Comparison of ENCODE assay signal across 7 cellular contexts in the genomic region with DNA sequence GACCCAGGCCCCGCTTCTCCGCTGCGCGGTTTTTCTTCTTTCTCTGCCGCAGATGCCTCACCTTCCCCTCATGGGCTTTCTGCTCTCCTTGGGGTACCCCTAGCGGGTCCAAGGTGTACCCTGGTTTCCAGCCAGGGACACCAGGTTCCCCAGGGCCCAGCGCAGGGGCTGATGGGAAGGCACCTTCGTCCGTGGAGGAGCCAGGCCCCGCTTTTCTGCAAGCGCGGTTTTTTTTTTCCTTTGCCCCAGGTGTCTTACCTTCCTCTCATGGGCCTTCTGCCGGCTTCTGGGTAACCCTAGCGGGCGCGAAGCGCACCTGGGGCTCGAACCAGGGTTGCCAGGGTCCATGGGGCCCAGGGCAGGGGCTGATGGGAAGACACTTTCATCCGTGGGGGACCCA.
DNase-seq lines count a peak whose midpoint lies in the region; ATAC-seq and TF ChIP-seq lines count a peak whose summit lies in the region.
"Not testable (repeated sequence)": the region's sequence is repeated elsewhere in the genome, so short reads cannot be mapped to it uniquely, and the experiment has no call there.

No MANE protein-coding gene starts in this region.

- POLR2A ChIA-PET in activated CD8-positive, alpha-beta T cell treated with anti-CD3 and anti-CD28 coated beads, Interleukin-2, amount 10 ng/mL, durations not matched to agents 7 days and 5 days (lab: Charles Lee), result not testable (repeated sequence)

- DNase-seq in GM12865 (ENCODE audit: low read depth) (peak; percentile 19), memory B cell (ENCODE audit: low spot score in 2 of 2) (peak in 1 of 2 donors; percentile 37)
- DNase-seq in T-helper 17 cell, result not testable (repeated sequence)
- DNase-seq in activated CD8-positive, alpha-beta T cell treated with anti-CD3 and anti-CD28 coated beads, Interleukin-2, amount 10 ng/mL, durations not matched to agents 7 days and 5 days, result peak; percentile 21
- peak; percentile 39 for DNase-seq in activated naive CD4-positive, alpha-beta T cell treated with anti-CD3 and anti-CD28 coated beads, Interleukin-2, amount 50 U/mL, for 16 hours
- peak; percentile 18 to 19 for DNase-seq in stimulated activated CD4-positive, alpha-beta T cell treated with anti-CD3 and anti-CD28 coated beads, Interleukin-4, amount 100 ng/mL, for 4 hours

- H3K9me3 ChIP-seq in T-helper 17 cell (ENCODE audit: control insufficient read depth, low read length, poor library complexity, severe bottlenecking), result not testable (repeated sequence)

- TF ChIP-seq CTCF in GM12865 (IDR thresholded peaks at IDR 0.05; ENCODE audit: insufficient read depth, low read depth, low read length, missing control alignments), result not testable (repeated sequence)

- not testable (repeated sequence) for H3K36me3 Mint-ChIP-seq in T-helper 17 cell (ENCODE audit: low read depth); activated CD8-positive, alpha-beta T cell treated with anti-CD3 and anti-CD28 coated beads, Interleukin-2, amount 10 ng/mL, durations not matched to agents 7 days and 5 days (ENCODE audit: low read depth); dendritic cell treated with granulocyte-macrophage colony-stimulating factor and Interleukin-4, amounts not matched to agents 40 ng/mL and 50 ng/mL, for 4 days (ENCODE audit: low read depth); memory B cell

- H3K27ac Mint-ChIP-seq in T-helper 17 cell, result peak overlapping the region; percentile 77
- peak overlapping the region; percentile 72 for H3K27ac Mint-ChIP-seq in activated CD8-positive, alpha-beta T cell treated with anti-CD3 and anti-CD28 coated beads, Interleukin-2, amount 10 ng/mL, durations not matched to agents 7 days and 5 days
- not testable (repeated sequence) for H3K27ac Mint-ChIP-seq in dendritic cell treated with granulocyte-macrophage colony-stimulating factor and Interleukin-4, amounts not matched to agents 40 ng/mL and 50 ng/mL, for 4 days
- peak overlapping the region; percentile 76 for H3K27ac Mint-ChIP-seq in memory B cell

- H3K4me3 Mint-ChIP-seq in T-helper 17 cell, result peak overlapping the region; percentile 83
- H3K4me3 Mint-ChIP-seq in activated CD8-positive, alpha-beta T cell treated with anti-CD3 and anti-CD28 coated beads, Interleukin-2, amount 10 ng/mL, durations not matched to agents 7 days and 5 days, result peak overlapping the region; percentile 65
- H3K4me3 Mint-ChIP-seq in dendritic cell treated with granulocyte-macrophage colony-stimulating factor and Interleukin-4, amounts not matched to agents 40 ng/mL and 50 ng/mL, for 4 days, result peak overlapping the region; percentile 65
- H3K4me3 Mint-ChIP-seq in memory B cell, result peak overlapping the region; percentile 81

- intact Hi-C loops in dendritic cell treated with granulocyte-macrophage colony-stimulating factor and Interleukin-4, amounts not matched to agents 40 ng/mL and 50 ng/mL, for 4 days (cut with micrococcal nuclease), result not testable (repeated sequence)

- H3K27me3 Mint-ChIP-seq in T-helper 17 cell; activated CD8-positive, alpha-beta T cell treated with anti-CD3 and anti-CD28 coated beads, Interleukin-2, amount 10 ng/mL, durations not matched to agents 7 days and 5 days (ENCODE audit: low read depth); dendritic cell treated with granulocyte-macrophage colony-stimulating factor and Interleukin-4, amounts not matched to agents 40 ng/mL and 50 ng/mL, for 4 days; memory B cell: not testable (repeated sequence)

- peak overlapping the region; percentile 66 for H3K4me3 ChIP-seq in GM12865 (ENCODE audit: low read depth, low read length)

- H3K9me3 Mint-ChIP-seq in activated CD8-positive, alpha-beta T cell treated with anti-CD3 and anti-CD28 coated beads, Interleukin-2, amount 10 ng/mL, durations not matched to agents 7 days and 5 days (ENCODE audit: insufficient read depth); dendritic cell treated with granulocyte-macrophage colony-stimulating factor and Interleukin-4, amounts not matched to agents 40 ng/mL and 50 ng/mL, for 4 days; memory B cell: not testable (repeated sequence)

- not testable (repeated sequence) for ATAC-seq in T-helper 17 cell; activated CD8-positive, alpha-beta T cell treated with anti-CD3 and anti-CD28 coated beads, Interleukin-2, amount 10 ng/mL, durations not matched to agents 7 days and 5 days; memory B cell (ENCODE audit: low read depth)

- CTCF ChIA-PET in activated CD8-positive, alpha-beta T cell treated with anti-CD3 and anti-CD28 coated beads, Interleukin-2, amount 10 ng/mL, durations not matched to agents 7 days and 5 days (lab: Charles Lee), result not testable (repeated sequence)

- H3K4me1 Mint-ChIP-seq in T-helper 17 cell, memory B cell: not testable (repeated sequence)
- H3K4me1 Mint-ChIP-seq in activated CD8-positive, alpha-beta T cell treated with anti-CD3 and anti-CD28 coated beads, Interleukin-2, amount 10 ng/mL, durations not matched to agents 7 days and 5 days (ENCODE audit: low read depth), result peaks cover 15% of the 10 kb centered on the region
- H3K4me1 Mint-ChIP-seq in dendritic cell treated with granulocyte-macrophage colony-stimulating factor and Interleukin-4, amounts not matched to agents 40 ng/mL and 50 ng/mL, for 4 days (ENCODE audit: low read depth), result peaks cover 13% of the 10 kb centered on the region
